Comparison of ENCODE assay signal across 9 cellular contexts in the genomic region with DNA sequence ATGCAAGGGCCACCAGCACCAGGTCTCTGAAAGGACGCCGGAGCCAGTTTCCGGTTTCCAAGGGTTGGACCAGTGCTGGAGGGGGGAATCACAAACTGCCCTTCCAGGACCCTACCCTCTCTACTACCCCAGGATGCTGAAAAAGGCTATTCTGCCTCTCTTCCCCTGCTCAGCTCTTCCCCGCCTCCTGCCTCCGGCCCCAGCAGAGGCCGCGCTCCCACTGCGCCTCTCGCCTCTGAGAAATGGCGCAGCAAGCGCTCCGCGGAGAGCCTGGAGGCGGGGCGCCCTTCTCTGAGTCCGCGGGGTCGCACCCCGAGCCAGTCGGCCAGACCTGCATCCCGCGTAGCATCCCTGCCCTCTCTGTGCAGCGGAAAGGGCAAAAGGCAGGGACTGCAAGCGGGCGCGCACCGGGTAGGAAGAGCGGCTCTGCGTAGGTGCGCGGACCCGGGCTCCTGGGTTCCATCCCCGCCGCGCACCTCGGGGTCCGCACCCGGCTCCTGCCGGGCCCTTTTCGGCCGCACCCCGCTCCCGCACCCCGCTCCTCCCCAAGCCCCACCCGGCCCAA. TPM values are rescaled to one million over a fixed set of nuclear protein-coding genes. Genes with fewer than 3 reads are reported as not detected.
DNase-seq lines count a peak whose midpoint lies in the region; ATAC-seq and TF ChIP-seq lines count a peak whose summit lies in the region.
"Had no signal": no experiment of that assay in that cellular context is flagged by ENCODE, and none has a peak within 500 bp of the region (broad histone marks: within the 10 kb centered on the region; RNA-seq: fewer than 3 reads in every experiment).

No MANE protein-coding gene starts in this region.

- DNase-seq in natural killer cell treated with Interleukin-12 subunit alpha and Interleukin-12 subunit beta and Interleukin-15 and Interleukin-18, amount 100 ng/mL, for 72 hours (ENCODE audit: low spot score), result no peak
- DNase-seq in GM20000 (ENCODE audit: low spot score), result no peak

- no peak for ATAC-seq in natural killer cell treated with Interleukin-12 subunit alpha and Interleukin-12 subunit beta and Interleukin-15 and Interleukin-18, amount 100 ng/mL, for 72 hours
- ATAC-seq in HG02642 (IDR thresholded peaks at IDR 0.05; ENCODE audit: poor library complexity, unreplicated experiment), result no peak
- ATAC-seq in GM19463 (IDR thresholded peaks at IDR 0.05; ENCODE audit: unreplicated experiment), result no peak
- no peak for ATAC-seq in HG03378 (IDR thresholded peaks at IDR 0.05; ENCODE audit: unreplicated experiment)

- H3K27ac ChIP-seq in BLaER1 (no peak overlapping the region), HUES6 (ENCODE audit: low read depth, low read length) (no peak overlapping the region), ectodermal cell (ENCODE audit: insufficient read depth, low read depth, low read length, poor library complexity, severe bottlenecking) (no peak overlapping the region)

- peak overlapping the region; percentile 21 for H3K4me3 Mint-ChIP-seq in natural killer cell treated with Interleukin-12 subunit alpha and Interleukin-12 subunit beta and Interleukin-15 and Interleukin-18, amount 100 ng/mL, for 72 hours

- H3K27me3 ChIP-seq in BLaER1, result peaks cover 46% of the 10 kb centered on the region
- peaks cover 57% of the 10 kb centered on the region for H3K27me3 ChIP-seq in HUES6 (ENCODE audit: control insufficient read depth, insufficient read depth, low read length)
- H3K27me3 ChIP-seq in ectodermal cell (ENCODE audit: control insufficient read depth, insufficient read depth, low read length, poor library complexity, severe bottlenecking), result peaks cover 40% of the 10 kb centered on the region

- H3K4me2 ChIP-seq in BLaER1, result peak overlapping the region; percentile 42

- H3K4me1 Mint-ChIP-seq in natural killer cell treated with Interleukin-12 subunit alpha and Interleukin-12 subunit beta and Interleukin-15 and Interleukin-18, amount 100 ng/mL, for 72 hours (ENCODE audit: low read depth in 2 of 2), result peaks cover 0 to 13% of the 10 kb centered on the region in 2 donors

- no peak for TF ChIP-seq CTCF in GM20000 (IDR thresholded peaks at IDR 0.05; ENCODE audit: extremely low read depth, missing control alignments)

- H3K9me3 ChIP-seq in BLaER1 (no peaks in the 10 kb centered on the region), HUES6 (ENCODE audit: control insufficient read depth, insufficient read depth, low read depth, low read length) (no peaks in the 10 kb centered on the region), ectodermal cell (ENCODE audit: control insufficient read depth, low read length) (no peaks in the 10 kb centered on the region)

- H4K20me1 ChIP-seq in BLaER1, result peaks cover 12% of the 10 kb centered on the region; the same call in 1 of the 2 replicates

- H3K9ac ChIP-seq in BLaER1, result no peak overlapping the region
- H3K9ac ChIP-seq in HUES6 (ENCODE audit: low read length), result no peak overlapping the region

- H3K4me3 ChIP-seq in BLaER1 (no peak overlapping the region), HUES6 (ENCODE audit: low read depth, low read length) (peak overlapping the region; percentile 87), ectodermal cell (ENCODE audit: insufficient read depth, low read depth, low read length) (peak overlapping the region; percentile 52)
- H3K4me3 ChIP-seq: lung had no signal

- H3K27me3 Mint-ChIP-seq in natural killer cell treated with Interleukin-12 subunit alpha and Interleukin-12 subunit beta and Interleukin-15 and Interleukin-18, amount 100 ng/mL, for 72 hours, result peaks cover 19 to 22% of the 10 kb centered on the region in 2 donors

- no peaks in the 10 kb centered on the region for H3K36me3 Mint-ChIP-seq in natural killer cell treated with Interleukin-12 subunit alpha and Interleukin-12 subunit beta and Interleukin-15 and Interleukin-18, amount 100 ng/mL, for 72 hours

- no peaks in the 10 kb centered on the region for H3K9me3 Mint-ChIP-seq in natural killer cell treated with Interleukin-12 subunit alpha and Interleukin-12 subunit beta and Interleukin-15 and Interleukin-18, amount 100 ng/mL, for 72 hours

- H3K36me3 ChIP-seq in BLaER1, result no peaks in the 10 kb centered on the region
- H3K36me3 ChIP-seq in HUES6 (ENCODE audit: control insufficient read depth, insufficient read depth, low read length), result no peaks in the 10 kb centered on the region
- no peaks in the 10 kb centered on the region for H3K36me3 ChIP-seq in ectodermal cell (ENCODE audit: control insufficient read depth, insufficient read depth, low read length)

- WGBS in ectodermal cell, 2 experiments, result 2 to 3% methylated on average over 45 of the region's 45 CpGs

- no peak overlapping the region for H3K27ac Mint-ChIP-seq in natural killer cell treated with Interleukin-12 subunit alpha and Interleukin-12 subunit beta and Interleukin-15 and Interleukin-18, amount 100 ng/mL, for 72 hours

- H3K4me1 ChIP-seq in BLaER1, result peaks cover 40% of the 10 kb centered on the region
- peaks cover 20% of the 10 kb centered on the region; the same call in 1 of the 2 replicates for H3K4me1 ChIP-seq in HUES6 (ENCODE audit: control insufficient read depth, insufficient read depth, low read length)
- H3K4me1 ChIP-seq in ectodermal cell (ENCODE audit: control insufficient read depth, insufficient read depth, low read length), result peaks cover 4% of the 10 kb centered on the region

RNA-seq across cellular contexts. Expression of a gene that starts 0.5 kb away (rescaled TPM):
- 2.4 TPM for polyA plus RNA-seq in ectodermal cell (2013, experiment 1 of 4)
- 1.8 TPM for polyA plus RNA-seq in ectodermal cell (2013, experiment 2 of 4)
- 2.3 TPM for polyA plus RNA-seq in ectodermal cell (2013, experiment 3 of 4)
- 2.4 TPM for polyA plus RNA-seq in ectodermal cell (2013, experiment 4 of 4)
- not detected for total RNA-seq in natural killer cell treated with Interleukin-12 subunit alpha and Interleukin-12 subunit beta and Interleukin-15 and Interleukin-18, amount 100 ng/mL, for 72 hours
